In genomic region chr10:67884313-67884841, GRCh38 we compare ENCODE assay signal across 8 cellular contexts. TPM values are rescaled to one million over a fixed set of nuclear protein-coding genes. Genes with fewer than 3 reads are reported as not detected.
A peak's percentile ranks its signal among the peaks of the same experiment; 100 is the strongest.
DNase-seq lines count a peak whose midpoint lies in the region; ATAC-seq and TF ChIP-seq lines count a peak whose summit lies in the region.

SIRT1 (plus strand) TSS chr10:67884656; CDS start chr10:67884722, 66 bp downstream.

- TF ChIP-seq CTCF in AG09319 (IDR thresholded peaks at IDR 0.05; ENCODE audit: low read depth, low read length) (no peak), spleen (IDR thresholded peaks at IDR 0.05 in 8 of 11, conservative IDR thresholded peaks at IDR 0.05 in 3 of 11) (peak in 3 of 11 experiments; percentile 7 to 43 (median 34))

- intact Hi-C loops in spleen (cut with DNase I; ENCODE audit: low total_unique reads): no loop called here

- H3K9me3 ChIP-seq in spleen: no peaks in the 10 kb centered on the region

- no peaks in the 10 kb centered on the region for H3K27me3 ChIP-seq in spleen (replicated peaks in 1 of 7)

- peaks cover 7 to 51% (median 34%) of the 10 kb centered on the region in 6 donors for H3K4me1 ChIP-seq in spleen

- H3K4me3 ChIP-seq in spleen: peak within 1 kb of the TSS; percentile 47 to 86 (median 78)

- peaks cover 0 to 28% (median 26%) of the 10 kb centered on the region in 6 donors for H3K36me3 ChIP-seq in spleen

- whole genome bisulfite sequencing in spleen, 5 donors: 0 to 2% (median 0%) methylated on average over 42 to 62 of the region's 62 CpGs

- DNase-seq in AG09319 (ENCODE audit: extremely low read depth, low read depth) (peak; percentile 91), NCI-H226 (peak; percentile 93), caudate nucleus (lab: John Stamatoyannopoulos, UW) (peak; percentile 27 to 97 (median 92)), inferior parietal cortex (ENCODE audit: extremely low spot score) (peak; percentile 91), spleen (peak; percentile 99)
- peak; percentile 85 to 88 (median 86) for DNase-seq in activated CD4-positive, CD25-positive, alpha-beta regulatory T cell (lab: John Stamatoyannopoulos, UW)

- peak within 1 kb of the TSS; percentile 98 for H3K27ac ChIP-seq in caudate nucleus (ENCODE audit: low read depth, low read length)
- H3K27ac ChIP-seq in spleen: peak within 1 kb of the TSS; percentile 90 to 98 (median 96)

- peak; percentile 77 to 90 (median 89) for TF ChIP-seq POLR2A in spleen (IDR thresholded peaks at IDR 0.05)

- peak; percentile 89 for ATAC-seq in GM19023 (IDR thresholded peaks at IDR 0.05; ENCODE audit: unreplicated experiment)
- peak; percentile 83 for ATAC-seq in HG03196 (IDR thresholded peaks at IDR 0.05; ENCODE audit: unreplicated experiment)

RNA-seq across cellular contexts. Expression of gene SIRT1, which starts in this region (rescaled TPM):
- 10 to 100 TPM; 24.1 to 33.6 (median 27.4) TPM for total RNA-seq in spleen
- 10 to 100 TPM; 10.3 to 13.2 (median 10.3) TPM for polyA plus RNA-seq in spleen

Comparison
In these comparisons a context has a peak if more than half of its experiments do, and no peak if none do; other contexts are left out.
1. Peak in every context shown above with its lines: DNase-seq, ATAC-seq, H3K4me3 ChIP-seq and H3K27ac ChIP-seq.